ENCODE assay signal across 20 cellular contexts in genomic region chr5:172434246-172434645, GRCh38. TPM values are rescaled to one million over a fixed set of nuclear protein-coding genes. Genes with fewer than 3 reads are reported as not detected.
"Had no signal": no experiment of that assay in that cellular context is flagged by ENCODE, and none has a peak within 500 bp of the region (broad histone marks: within the 10 kb centered on the region; RNA-seq: fewer than 3 reads in every experiment).

No MANE protein-coding gene starts in this region.

- H3K9me3 ChIP-seq: prostate gland, right lobe of liver, spleen, thoracic aorta had no signal

- ATAC-seq: esophagus mucosa; left cardiac atrium; left ventricle myocardium superior; right lobe of liver; stimulated activated memory B cell treated with anti-CD40 and anti-IgM and Interleukin-4, amounts not matched to agents 10 μg/mL and 1 μg/mL and 100 μg/mL, for 72 hours had no signal

- H3K9me3 Mint-ChIP-seq: immature natural killer cell; naive B cell; nephron; stimulated activated memory B cell treated with anti-CD40 and anti-IgM and Interleukin-4, amounts not matched to agents 10 μg/mL and 1 μg/mL and 100 μg/mL, for 72 hours; stimulated activated naive CD8-positive, alpha-beta T cell treated with anti-CD3 and anti-CD28 coated beads, Interleukin-15, Interleukin-2, amounts not matched to agents 100 ng/mL and 50 ng/mL, for 24 hours; type B pancreatic cell had no signal

- H3K27me3 Mint-ChIP-seq: type B pancreatic cell had no signal

- H3K27ac Mint-ChIP-seq: immature natural killer cell; naive B cell; nephron; stimulated activated memory B cell treated with anti-CD40 and anti-IgM and Interleukin-4, amounts not matched to agents 10 μg/mL and 1 μg/mL and 100 μg/mL, for 72 hours; stimulated activated naive CD8-positive, alpha-beta T cell treated with anti-CD3 and anti-CD28 coated beads, Interleukin-15, Interleukin-2, amounts not matched to agents 100 ng/mL and 50 ng/mL, for 24 hours; type B pancreatic cell had no signal

- H3K4me1 Mint-ChIP-seq: immature natural killer cell; naive B cell; stimulated activated memory B cell treated with anti-CD40 and anti-IgM and Interleukin-4, amounts not matched to agents 10 μg/mL and 1 μg/mL and 100 μg/mL, for 72 hours had no signal

- H3K27me3 ChIP-seq: right lobe of liver had no signal

- DNase-seq: effector memory CD4-positive, alpha-beta T cell; immature natural killer cell; left cardiac atrium; left ventricle myocardium superior; mesenchymal stem cell; naive B cell; right lobe of liver; spleen; stimulated activated CD4-positive, alpha-beta T cell treated with anti-CD3 and anti-CD28 coated beads, Interleukin-15, amount 100 ng/mL, for 24 hours; stimulated activated CD4-positive, alpha-beta T cell treated with anti-CD3 and anti-CD28 coated beads, Interleukin-1b, Interleukin-23, amount 100 ng/mL, for 48 hours; stimulated activated CD4-positive, alpha-beta T cell treated with anti-CD3 and anti-CD28 coated beads, Interleukin-4, amount 100 ng/mL, for 24 hours had no signal

- H3K27ac ChIP-seq: parathyroid adenoma, right lobe of liver, spleen, thoracic aorta had no signal

- H3K4me3 Mint-ChIP-seq: immature natural killer cell; naive B cell; nephron; stimulated activated memory B cell treated with anti-CD40 and anti-IgM and Interleukin-4, amounts not matched to agents 10 μg/mL and 1 μg/mL and 100 μg/mL, for 72 hours; stimulated activated naive CD8-positive, alpha-beta T cell treated with anti-CD3 and anti-CD28 coated beads, Interleukin-15, Interleukin-2, amounts not matched to agents 100 ng/mL and 50 ng/mL, for 24 hours; type B pancreatic cell had no signal

- H3K36me3 Mint-ChIP-seq: immature natural killer cell; naive B cell; stimulated activated memory B cell treated with anti-CD40 and anti-IgM and Interleukin-4, amounts not matched to agents 10 μg/mL and 1 μg/mL and 100 μg/mL, for 72 hours had no signal

- H3K4me1 ChIP-seq: parathyroid adenoma, prostate gland, right lobe of liver had no signal

- H3K36me3 ChIP-seq: prostate gland, right lobe of liver, spleen, thoracic aorta had no signal

- H3K4me3 ChIP-seq: lung, prostate gland, right lobe of liver, spleen, thoracic aorta had no signal

RNA-seq across cellular contexts. Expression of gene SH3PXD2B, which starts 20.1 kb away (rescaled TPM):
- polyA plus RNA-seq: immature natural killer cell had no signal
